In genomic region chr11:43944761-43945311, GRCh38 we compare ENCODE assay signal across 8 cellular contexts. TPM values are rescaled to one million over a fixed set of nuclear protein-coding genes. Genes with fewer than 3 reads are reported as not detected.
A peak's percentile ranks its signal among the peaks of the same experiment; 100 is the strongest.
DNase-seq lines count a peak whose midpoint lies in the region; ATAC-seq lines count a peak whose summit lies in the region.

No MANE protein-coding gene starts in this region.

- peaks cover 13% of the 10 kb centered on the region for H3K36me3 Mint-ChIP-seq in T-helper 17 cell (ENCODE audit: low read depth)

- H3K27ac Mint-ChIP-seq in T-helper 17 cell = no peak overlapping the region

- DNase-seq in EH (ENCODE audit: low read depth) (peak; percentile 39), HPDE6-E6E7 (ENCODE audit: extremely low spot score) (peak; percentile 65), T-helper 17 cell (peak; percentile 26 to 51 (median 31)), amygdala (lab: John Stamatoyannopoulos, UW) (peak in 38 of 56 donors; percentile 12 to 77 (median 41)), hepatic stellate cell (ENCODE audit: low spot score) (peak; percentile 79), RKO (ENCODE audit: low spot score) (no peak)

- H3K9me3 ChIP-seq in T-helper 17 cell (ENCODE audit: control insufficient read depth, low read length, poor library complexity, severe bottlenecking) = no peaks in the 10 kb centered on the region

- H3K4me3 Mint-ChIP-seq in T-helper 17 cell = peak overlapping the region; percentile 96

- ATAC-seq in T-helper 17 cell (peak; percentile 45), GM19452 (IDR thresholded peaks at IDR 0.05; ENCODE audit: unreplicated experiment) (no peak)

- H3K4me3 ChIP-seq in skin epidermis = peak overlapping the region in 5 of 7 experiments; percentile 44 to 50 (median 46)

- H3K27ac ChIP-seq in skin epidermis = peak overlapping the region in 7 of 21 experiments; percentile 54 to 91 (median 85)

- H3K27me3 Mint-ChIP-seq in T-helper 17 cell = peaks cover 71% of the 10 kb centered on the region

- peaks cover 15% of the 10 kb centered on the region for H3K4me1 Mint-ChIP-seq in T-helper 17 cell

RNA-seq across cellular contexts. Expression of gene C11orf96, which starts 2.4 kb away (rescaled TPM):
- under 1 TPM in 1 of 2 donors, not detected in 1; 0.34 TPM for total RNA-seq in T-helper 17 cell
